Comparison of ENCODE assay signal across 16 cellular contexts in genomic region chr11:118343248-118343647, GRCh38. TPM values are rescaled to one million over a fixed set of nuclear protein-coding genes. Genes with fewer than 3 reads are reported as not detected.
DNase-seq lines count a peak whose midpoint lies in the region; ATAC-seq, FAIRE-seq and TF ChIP-seq lines count a peak whose summit lies in the region.
"Had no signal": no experiment of that assay in that cellular context is flagged by ENCODE, and none has a peak within 500 bp of the region (broad histone marks: within the 10 kb centered on the region; RNA-seq: fewer than 3 reads in every experiment).

No MANE protein-coding gene starts in this region.

- peak overlapping the region; percentile 92 to 99 (median 98) for H3K4me3 Mint-ChIP-seq in CD4-positive, CD25-positive, alpha-beta regulatory T cell
- H3K4me3 Mint-ChIP-seq in activated CD8-positive, alpha-beta T cell treated with anti-CD3 and anti-CD28 coated beads, Interleukin-2, amount 10 ng/mL, durations not matched to agents 7 days and 5 days, result peak overlapping the region; percentile 84

- POLR2A ChIA-PET in activated CD8-positive, alpha-beta T cell treated with anti-CD3 and anti-CD28 coated beads, Interleukin-2, amount 10 ng/mL, durations not matched to agents 7 days and 5 days (lab: Charles Lee), result interaction anchor here (0.5 to 4.3 kb wide), 8 partner anchors 16 to 145 kb away, joined by 3 to 30 read pairs (median 4); partner anchors contain the start of genes JAML, KMT2A and UBE4A

- peaks cover 59% of the 10 kb centered on the region for H3K36me3 Mint-ChIP-seq in CD4-positive, CD25-positive, alpha-beta regulatory T cell
- H3K36me3 Mint-ChIP-seq in activated CD8-positive, alpha-beta T cell treated with anti-CD3 and anti-CD28 coated beads, Interleukin-2, amount 10 ng/mL, durations not matched to agents 7 days and 5 days (ENCODE audit: low read depth), result peaks cover 73% of the 10 kb centered on the region

- CTCF ChIA-PET in activated CD8-positive, alpha-beta T cell treated with anti-CD3 and anti-CD28 coated beads, Interleukin-2, amount 10 ng/mL, durations not matched to agents 7 days and 5 days (lab: Charles Lee), result interaction anchor here (1.3 to 2.9 kb wide), 4 partner anchors 20 to 145 kb away, joined by 3 to 17 read pairs (median 8); no protein-coding TSS in a partner anchor

- no peak overlapping the region for H3K9ac ChIP-seq in colonic mucosa (ENCODE audit: low read depth in 2 of 2, low read length in 2 of 2)

- intact Hi-C loops in colonic mucosa (cut with DNase I) (no loop called here), left ventricle myocardium superior (cut with micrococcal nuclease) (loop anchor here (10.0 kb wide), 1 partner anchor 138 kb away; no protein-coding TSS in a partner anchor), heart right ventricle (cut with DNase I) (no loop called here)

- no peaks in the 10 kb centered on the region for H3K27me3 Mint-ChIP-seq in CD4-positive, CD25-positive, alpha-beta regulatory T cell
- H3K27me3 Mint-ChIP-seq in activated CD8-positive, alpha-beta T cell treated with anti-CD3 and anti-CD28 coated beads, Interleukin-2, amount 10 ng/mL, durations not matched to agents 7 days and 5 days (ENCODE audit: low read depth), result no peaks in the 10 kb centered on the region

- no peak for TF ChIP-seq CTCF in colonic mucosa (IDR thresholded peaks at IDR 0.05)
- TF ChIP-seq CTCF in heart right ventricle (IDR thresholded peaks at IDR 0.05), result no peak

- peaks cover 23% of the 10 kb centered on the region for H3K36me3 ChIP-seq in CD4-positive, CD25-positive, alpha-beta regulatory T cell (ENCODE audit: control insufficient read depth, insufficient read depth, low read length)
- H3K36me3 ChIP-seq in colonic mucosa (no peaks in the 10 kb centered on the region), heart right ventricle (no peaks in the 10 kb centered on the region)

- H3K9me3 ChIP-seq in CD4-positive, CD25-positive, alpha-beta regulatory T cell (ENCODE audit: control insufficient read depth in 2 of 2, low read length in 2 of 2), result no peaks in the 10 kb centered on the region
- H3K9me3 ChIP-seq in colonic mucosa (no peaks in the 10 kb centered on the region), heart right ventricle (no peaks in the 10 kb centered on the region)

- H3K27ac ChIP-seq in CD4-positive, CD25-positive, alpha-beta regulatory T cell (ENCODE audit: insufficient read depth, low read length, poor library complexity, severe bottlenecking), result peak overlapping the region; percentile 91
- H3K27ac ChIP-seq in colonic mucosa (peak overlapping the region; percentile 25), heart right ventricle (peak overlapping the region in 1 of 10 donors; percentile 83)
- H3K27ac ChIP-seq: RWPE1 had no signal

- peaks cover 19 to 68% (median 48%) of the 10 kb centered on the region in 4 donors for H3K4me1 Mint-ChIP-seq in CD4-positive, CD25-positive, alpha-beta regulatory T cell
- peaks cover 61% of the 10 kb centered on the region for H3K4me1 Mint-ChIP-seq in activated CD8-positive, alpha-beta T cell treated with anti-CD3 and anti-CD28 coated beads, Interleukin-2, amount 10 ng/mL, durations not matched to agents 7 days and 5 days (ENCODE audit: low read depth)

- H3K27me3 ChIP-seq in CD4-positive, CD25-positive, alpha-beta regulatory T cell (ENCODE audit: control insufficient read depth, insufficient read depth, low read length), result no peaks in the 10 kb centered on the region
- no peaks in the 10 kb centered on the region for H3K27me3 ChIP-seq in colonic mucosa
- peaks cover 0 to 33% (median 0%) of the 10 kb centered on the region in 7 donors for H3K27me3 ChIP-seq in heart right ventricle

- H3K9me3 Mint-ChIP-seq in CD4-positive, CD25-positive, alpha-beta regulatory T cell, result peaks cover 0 to 2% (median 0%) of the 10 kb centered on the region in 7 donors
- no peaks in the 10 kb centered on the region for H3K9me3 Mint-ChIP-seq in activated CD8-positive, alpha-beta T cell treated with anti-CD3 and anti-CD28 coated beads, Interleukin-2, amount 10 ng/mL, durations not matched to agents 7 days and 5 days (ENCODE audit: insufficient read depth)

- H3K4me3 ChIP-seq in CD4-positive, CD25-positive, alpha-beta regulatory T cell (ENCODE audit: low read depth, low read length), result peak overlapping the region; percentile 100
- H3K4me3 ChIP-seq in colonic mucosa (no peak overlapping the region), heart right ventricle (peak overlapping the region in 1 of 10 donors; percentile 48)

- no peak for ATAC-seq in CD4-positive, CD25-positive, alpha-beta regulatory T cell (ENCODE audit: low read depth in 2 of 2)
- ATAC-seq in activated CD8-positive, alpha-beta T cell treated with anti-CD3 and anti-CD28 coated beads, Interleukin-2, amount 10 ng/mL, durations not matched to agents 7 days and 5 days, result no peak
- no peak for ATAC-seq in left ventricle myocardium superior
- ATAC-seq in HG03342 (IDR thresholded peaks at IDR 0.05; ENCODE audit: unreplicated experiment), result no peak
- no peak for ATAC-seq in GM18511 (IDR thresholded peaks at IDR 0.05; ENCODE audit: unreplicated experiment)
- ATAC-seq in heart right ventricle, result no peak

- peak in 1 of 3 donors; percentile 39 for DNase-seq in CD4-positive, CD25-positive, alpha-beta regulatory T cell
- DNase-seq in GM18507 (ENCODE audit: extremely low spot score, insufficient read length, low read depth), result no peak
- DNase-seq in activated CD8-positive, alpha-beta T cell treated with anti-CD3 and anti-CD28 coated beads, Interleukin-2, amount 10 ng/mL, durations not matched to agents 7 days and 5 days, result peak; percentile 40
- DNase-seq in colonic mucosa, result no peak
- DNase-seq in left ventricle myocardium superior, result no peak
- DNase-seq in heart right ventricle, result no peak
- DNase-seq: IMR-90, NCI-H1092, substantia nigra, SW 1271 had no signal

- H3K4me1 ChIP-seq in CD4-positive, CD25-positive, alpha-beta regulatory T cell (ENCODE audit: control insufficient read depth, insufficient read depth, low read length, poor library complexity, severe bottlenecking), result peaks cover 82% of the 10 kb centered on the region
- H3K4me1 ChIP-seq in colonic mucosa, result no peaks in the 10 kb centered on the region
- H3K4me1 ChIP-seq in heart right ventricle, result no peaks in the 10 kb centered on the region

- H3K27ac Mint-ChIP-seq in CD4-positive, CD25-positive, alpha-beta regulatory T cell, result peak overlapping the region; percentile 98 to 100 (median 100)
- H3K27ac Mint-ChIP-seq in activated CD8-positive, alpha-beta T cell treated with anti-CD3 and anti-CD28 coated beads, Interleukin-2, amount 10 ng/mL, durations not matched to agents 7 days and 5 days, result peak overlapping the region; percentile 96

- WGBS in heart right ventricle, 2 donors, result 74 to 82% methylated on average over 9 of the region's 9 CpGs

- FAIRE-seq in GM18507 (lab: Jason Lieb, UNC), result peak; percentile 24
- FAIRE-seq: G401.6 had no signal

RNA-seq across cellular contexts. Expression of gene CD3D, which starts 0.7 kb away (rescaled TPM):
- total RNA-seq in CD4-positive, CD25-positive, alpha-beta regulatory T cell, result 476 TPM
- polyA plus RNA-seq in CD4-positive, CD25-positive, alpha-beta regulatory T cell, result 1,000 to 10,000 TPM; 1,148 to 1,577 (median 1,304) TPM
- 100 to 1,000 TPM; 541 to 588 TPM for total RNA-seq in activated CD8-positive, alpha-beta T cell treated with anti-CD3 and anti-CD28 coated beads, Interleukin-2, amount 10 ng/mL, durations not matched to agents 7 days and 5 days
- total RNA-seq in colonic mucosa, result 1 to 10 TPM; 3.1 to 4.7 TPM
- total RNA-seq in left ventricle myocardium superior, result 1.6 TPM
- 1 to 10 TPM in 3 of 10 donors, under 1 TPM in 2, not detected in 5; 0.31 to 6.3 (median 1.1) TPM for total RNA-seq in heart right ventricle
- polyA plus RNA-seq in heart right ventricle, result under 1 TPM in 1 of 2 donors, not detected in 1; 0.54 TPM
- total RNA-seq: IMR-90, osteocyte, skeletal muscle tissue had no signal
- polyA plus RNA-seq: IMR-90 had no signal

RNA-seq across cellular contexts. Expression of gene CD3G, which starts 0.9 kb away (rescaled TPM):
- 196 TPM for total RNA-seq in CD4-positive, CD25-positive, alpha-beta regulatory T cell
- 100 to 1,000 TPM; 393 to 477 (median 433) TPM for polyA plus RNA-seq in CD4-positive, CD25-positive, alpha-beta regulatory T cell
- 100 to 1,000 TPM; 227 to 232 TPM for total RNA-seq in activated CD8-positive, alpha-beta T cell treated with anti-CD3 and anti-CD28 coated beads, Interleukin-2, amount 10 ng/mL, durations not matched to agents 7 days and 5 days
- total RNA-seq in colonic mucosa (1 to 10 TPM; 1.6 to 2.0 TPM), left ventricle myocardium superior (0.27 TPM), heart right ventricle (1 to 10 TPM in 1 of 10 donors, under 1 TPM in 5, not detected in 4; 0.21 to 5.7 (median 0.41) TPM)
- under 1 TPM in 1 of 2 donors, not detected in 1; 0.06 TPM for polyA plus RNA-seq in heart right ventricle
- total RNA-seq: IMR-90, osteocyte had no signal
- polyA plus RNA-seq: IMR-90 had no signal

RNA-seq across cellular contexts. Expression of gene UBE4A, which starts 16.2 kb away (rescaled TPM):
- 49.1 TPM for total RNA-seq in CD4-positive, CD25-positive, alpha-beta regulatory T cell
- polyA plus RNA-seq in CD4-positive, CD25-positive, alpha-beta regulatory T cell, result 10 to 100 TPM; 23.5 to 29.2 (median 25.4) TPM
- total RNA-seq in activated CD8-positive, alpha-beta T cell treated with anti-CD3 and anti-CD28 coated beads, Interleukin-2, amount 10 ng/mL, durations not matched to agents 7 days and 5 days, result 10 to 100 TPM; 38.5 to 39.8 TPM
- 10 to 100 TPM; 44.8 to 46.9 TPM for total RNA-seq in colonic mucosa
- total RNA-seq in left ventricle myocardium superior, result 37.6 TPM
- total RNA-seq in heart right ventricle, result 10 to 100 TPM; 38.4 to 46.4 (median 42.3) TPM
- 10 to 100 TPM; 12.7 to 22.8 TPM for polyA plus RNA-seq in heart right ventricle

RNA-seq across cellular contexts. Expression of gene CD3E, which starts 38.7 kb away (rescaled TPM):
- total RNA-seq in CD4-positive, CD25-positive, alpha-beta regulatory T cell, result 585 TPM
- polyA plus RNA-seq in CD4-positive, CD25-positive, alpha-beta regulatory T cell, result 100 to 1,000 TPM; 704 to 823 (median 778) TPM
- 100 to 1,000 TPM; 515 to 530 TPM for total RNA-seq in activated CD8-positive, alpha-beta T cell treated with anti-CD3 and anti-CD28 coated beads, Interleukin-2, amount 10 ng/mL, durations not matched to agents 7 days and 5 days
- total RNA-seq in colonic mucosa, result 1 to 10 TPM; 4.3 to 5.7 TPM
- total RNA-seq in left ventricle myocardium superior, result 1.1 TPM
- 10 to 100 TPM in 1 of 10 donors, 1 to 10 TPM in 1, under 1 TPM in 6, not detected in 2; 0.17 to 12.2 (median 0.59) TPM for total RNA-seq in heart right ventricle
- polyA plus RNA-seq in heart right ventricle, result under 1 TPM; 0.37 to 0.62 TPM
- total RNA-seq: IMR-90, osteocyte, skeletal muscle tissue had no signal
- polyA plus RNA-seq: IMR-90 had no signal

RNA-seq across cellular contexts. Expression of gene ATP5MG, which starts 58.2 kb away (rescaled TPM):
- total RNA-seq in CD4-positive, CD25-positive, alpha-beta regulatory T cell, result 154 TPM
- 100 to 1,000 TPM; 578 to 706 (median 677) TPM for polyA plus RNA-seq in CD4-positive, CD25-positive, alpha-beta regulatory T cell
- total RNA-seq in activated CD8-positive, alpha-beta T cell treated with anti-CD3 and anti-CD28 coated beads, Interleukin-2, amount 10 ng/mL, durations not matched to agents 7 days and 5 days, result 100 to 1,000 TPM; 275 to 298 TPM
- total RNA-seq in colonic mucosa (100 to 1,000 TPM; 282 to 380 TPM), left ventricle myocardium superior (756 TPM), heart right ventricle (100 to 1,000 TPM; 482 to 777 (median 688) TPM)
- polyA plus RNA-seq in heart right ventricle, result 100 to 1,000 TPM; 365 to 800 TPM

Comparison
In these comparisons a context has a peak if more than half of its experiments do, and no peak if none do; other contexts are left out.
1. RNA of gene CD3D, which starts 0.7 kb away (total RNA-seq): 541 to 588 TPM in activated CD8-positive, alpha-beta T cell treated with anti-CD3 and anti-CD28 coated beads, Interleukin-2, amount 10 ng/mL, durations not matched to agents 7 days and 5 days and 476 TPM in CD4-positive, CD25-positive, alpha-beta regulatory T cell (single experiment); 3.1 to 4.7 TPM in colonic mucosa, 1.6 TPM in left ventricle myocardium superior (single experiment) and 0.31 to 6.3 TPM in heart right ventricle; every median in the first group is over 10 times any median in the second.
2. RNA of gene CD3G, which starts 0.9 kb away (total RNA-seq): 227 to 232 TPM in activated CD8-positive, alpha-beta T cell treated with anti-CD3 and anti-CD28 coated beads, Interleukin-2, amount 10 ng/mL, durations not matched to agents 7 days and 5 days and 196 TPM in CD4-positive, CD25-positive, alpha-beta regulatory T cell (single experiment); 1.6 to 2.0 TPM in colonic mucosa, 0.27 TPM in left ventricle myocardium superior (single experiment) and 0.21 to 5.7 TPM in heart right ventricle; every median in the first group is over 10 times any median in the second.